Comparison of ENCODE assay signal across 12 cellular contexts in the genomic region with DNA sequence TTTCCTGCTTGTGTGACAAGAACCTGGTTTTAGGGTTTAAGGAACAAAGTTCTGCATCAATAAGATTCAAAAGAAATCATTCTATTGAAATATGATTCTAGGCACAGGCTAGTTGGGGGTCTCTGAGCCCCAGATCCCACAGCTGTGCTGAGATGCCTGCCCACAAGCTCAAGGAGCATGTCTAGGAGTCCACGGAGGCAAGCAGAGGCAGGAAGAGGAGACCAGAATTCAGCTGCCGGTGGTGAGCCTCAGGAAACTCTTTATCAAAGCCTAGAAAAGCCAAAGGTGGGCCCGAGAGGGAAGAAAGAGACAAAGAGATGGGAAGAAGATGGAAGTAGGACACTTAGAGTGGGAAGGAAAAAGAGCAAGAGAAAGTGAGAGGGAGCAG. TPM values are rescaled to one million over a fixed set of nuclear protein-coding genes. Genes with fewer than 3 reads are reported as not detected.
A peak's percentile ranks its signal among the peaks of the same experiment; 100 is the strongest.
DNase-seq lines count a peak whose midpoint lies in the region; ATAC-seq and TF ChIP-seq lines count a peak whose summit lies in the region.
"Had no signal": no experiment of that assay in that cellular context is flagged by ENCODE, and none has a peak within 500 bp of the region (broad histone marks: within the 10 kb centered on the region; RNA-seq: fewer than 3 reads in every experiment).

No MANE protein-coding gene starts in this region.

- POLR2A ChIA-PET in activated CD8-positive, alpha-beta T cell treated with anti-CD3 and anti-CD28 coated beads, Interleukin-2, amount 10 ng/mL, durations not matched to agents 7 days and 5 days (lab: Charles Lee) = interaction anchor here (1.1 to 2.1 kb wide), 4 partner anchors 12 to 40 kb away, joined by 3 to 5 read pairs (median 4); no protein-coding TSS in a partner anchor

- H3K4me1 Mint-ChIP-seq in activated CD4-positive, alpha-beta T cell treated with anti-CD3 and anti-CD28 coated beads, Interleukin-2, amount 10 ng/mL, durations not matched to agents 24 days and 14 days = peaks cover 23% of the 10 kb centered on the region
- H3K4me1 Mint-ChIP-seq in activated CD8-positive, alpha-beta T cell treated with anti-CD3 and anti-CD28 coated beads, Interleukin-2, amount 10 ng/mL, durations not matched to agents 7 days and 5 days (ENCODE audit: low read depth) = peaks cover 56% of the 10 kb centered on the region
- peaks cover 33 to 48% of the 10 kb centered on the region in 2 donors for H3K4me1 Mint-ChIP-seq in immature natural killer cell

- H3K9me3 Mint-ChIP-seq in activated CD4-positive, alpha-beta T cell treated with anti-CD3 and anti-CD28 coated beads, Interleukin-2, amount 10 ng/mL, durations not matched to agents 24 days and 14 days = no peaks in the 10 kb centered on the region
- no peaks in the 10 kb centered on the region for H3K9me3 Mint-ChIP-seq in activated CD8-positive, alpha-beta T cell treated with anti-CD3 and anti-CD28 coated beads, Interleukin-2, amount 10 ng/mL, durations not matched to agents 7 days and 5 days (ENCODE audit: insufficient read depth)
- no peaks in the 10 kb centered on the region for H3K9me3 Mint-ChIP-seq in immature natural killer cell
- H3K9me3 Mint-ChIP-seq: CD8-positive, alpha-beta memory T cell; stimulated activated naive B cell treated with anti-CD40 and anti-IgM and Interleukin-4, amounts not matched to agents 10 μg/mL and 1 μg/mL and 100 μg/mL, for 72 hours had no signal

- intact Hi-C loops in activated CD4-positive, alpha-beta T cell treated with anti-CD3 and anti-CD28 coated beads, Interleukin-2, amount 10 ng/mL, durations not matched to agents 24 days and 14 days (cut with micrococcal nuclease) = no loop called here

- H3K27me3 Mint-ChIP-seq in activated CD4-positive, alpha-beta T cell treated with anti-CD3 and anti-CD28 coated beads, Interleukin-2, amount 10 ng/mL, durations not matched to agents 24 days and 14 days = no peaks in the 10 kb centered on the region
- H3K27me3 Mint-ChIP-seq in activated CD8-positive, alpha-beta T cell treated with anti-CD3 and anti-CD28 coated beads, Interleukin-2, amount 10 ng/mL, durations not matched to agents 7 days and 5 days (ENCODE audit: low read depth) = no peaks in the 10 kb centered on the region
- H3K27me3 Mint-ChIP-seq in immature natural killer cell (ENCODE audit: low read depth in 3 of 3) = peaks cover 2 to 6% (median 6%) of the 10 kb centered on the region in 3 donors

- under 1% methylated on average over 3 of the region's 3 CpGs for WGBS in thymus

- no peak for TF ChIP-seq CTCF in GM13977 (IDR thresholded peaks at IDR 0.05; ENCODE audit: extremely low read depth, insufficient read depth, missing control alignments)

- in situ Hi-C loops in GM13977 (cut with MboI; ENCODE audit: low pct_unique_long_range_greater_than_20kb, low sequenced_read_pairs, unreplicated experiment) = no loop called here

- CTCF ChIA-PET in activated CD8-positive, alpha-beta T cell treated with anti-CD3 and anti-CD28 coated beads, Interleukin-2, amount 10 ng/mL, durations not matched to agents 7 days and 5 days (lab: Charles Lee) = interaction anchor here (0.8 to 8.4 kb wide), 6 partner anchors 12 to 244 kb away, joined by 3 to 77 read pairs (median 7); no protein-coding TSS in a partner anchor

- H3K4me3 ChIP-seq in thymus (ENCODE audit: low read length) = no peak overlapping the region

- no peaks in the 10 kb centered on the region for H3K36me3 Mint-ChIP-seq in activated CD4-positive, alpha-beta T cell treated with anti-CD3 and anti-CD28 coated beads, Interleukin-2, amount 10 ng/mL, durations not matched to agents 24 days and 14 days (ENCODE audit: low read depth)
- H3K36me3 Mint-ChIP-seq in activated CD8-positive, alpha-beta T cell treated with anti-CD3 and anti-CD28 coated beads, Interleukin-2, amount 10 ng/mL, durations not matched to agents 7 days and 5 days (ENCODE audit: low read depth) = no peaks in the 10 kb centered on the region
- H3K36me3 Mint-ChIP-seq in immature natural killer cell = no peaks in the 10 kb centered on the region
- H3K36me3 Mint-ChIP-seq: CD8-positive, alpha-beta memory T cell; stimulated activated naive B cell treated with anti-CD40 and anti-IgM and Interleukin-4, amounts not matched to agents 10 μg/mL and 1 μg/mL and 100 μg/mL, for 72 hours had no signal

- no peaks in the 10 kb centered on the region for H3K9me3 ChIP-seq in thymus (ENCODE audit: control insufficient read depth)

- no peak for ATAC-seq in activated CD8-positive, alpha-beta T cell treated with anti-CD3 and anti-CD28 coated beads, Interleukin-2, amount 10 ng/mL, durations not matched to agents 7 days and 5 days
- no peak for ATAC-seq in HG03045 (IDR thresholded peaks at IDR 0.05; ENCODE audit: unreplicated experiment)
- ATAC-seq: stimulated activated naive B cell treated with anti-CD40 and anti-IgM and Interleukin-4, amounts not matched to agents 10 μg/mL and 1 μg/mL and 100 μg/mL, for 72 hours had no signal

- no peak for DNase-seq in activated CD4-positive, alpha-beta T cell treated with anti-CD3 and anti-CD28 coated beads, Interleukin-2, amount 10 ng/mL, durations not matched to agents 24 days and 14 days
- no peak for DNase-seq in activated CD4-positive, alpha-beta T cell treated with anti-CD3 and anti-CD28 coated beads for 4 hours
- DNase-seq in activated CD8-positive, alpha-beta T cell treated with anti-CD3 and anti-CD28 coated beads, Interleukin-2, amount 10 ng/mL, durations not matched to agents 7 days and 5 days = no peak
- DNase-seq in immature natural killer cell (no peak), GM13977 (ENCODE audit: low spot score) (no peak)
- DNase-seq in activated CD4-positive, CD25-positive, alpha-beta regulatory T cell (lab: John Stamatoyannopoulos, UW) = no peak
- DNase-seq: glutamatergic neuron; NCI-H774; stimulated activated naive B cell treated with anti-CD40 and anti-IgM and Interleukin-4, amounts not matched to agents 10 μg/mL and 1 μg/mL and 100 μg/mL, for 72 hours had no signal

- H3K27ac Mint-ChIP-seq in activated CD4-positive, alpha-beta T cell treated with anti-CD3 and anti-CD28 coated beads, Interleukin-2, amount 10 ng/mL, durations not matched to agents 24 days and 14 days = peak overlapping the region; percentile 51
- H3K27ac Mint-ChIP-seq in activated CD8-positive, alpha-beta T cell treated with anti-CD3 and anti-CD28 coated beads, Interleukin-2, amount 10 ng/mL, durations not matched to agents 7 days and 5 days = peak overlapping the region; percentile 80
- no peak overlapping the region for H3K27ac Mint-ChIP-seq in immature natural killer cell
- H3K27ac Mint-ChIP-seq: stimulated activated naive B cell treated with anti-CD40 and anti-IgM and Interleukin-4, amounts not matched to agents 10 μg/mL and 1 μg/mL and 100 μg/mL, for 72 hours had no signal

- peak overlapping the region; percentile 16 for H3K4me3 Mint-ChIP-seq in activated CD4-positive, alpha-beta T cell treated with anti-CD3 and anti-CD28 coated beads, Interleukin-2, amount 10 ng/mL, durations not matched to agents 24 days and 14 days
- H3K4me3 Mint-ChIP-seq in activated CD8-positive, alpha-beta T cell treated with anti-CD3 and anti-CD28 coated beads, Interleukin-2, amount 10 ng/mL, durations not matched to agents 7 days and 5 days = peak overlapping the region; percentile 43
- peak overlapping the region; percentile 18 to 61 (median 53) for H3K4me3 Mint-ChIP-seq in immature natural killer cell
- H3K4me3 Mint-ChIP-seq: stimulated activated naive B cell treated with anti-CD40 and anti-IgM and Interleukin-4, amounts not matched to agents 10 μg/mL and 1 μg/mL and 100 μg/mL, for 72 hours had no signal

- H3K27me3 ChIP-seq in thymus (ENCODE audit: control insufficient read depth, insufficient read depth) = no peaks in the 10 kb centered on the region

- no peaks in the 10 kb centered on the region for H3K36me3 ChIP-seq in thymus (ENCODE audit: control insufficient read depth, insufficient read depth)

- peak overlapping the region; percentile 72 for H3K27ac ChIP-seq in thymus (ENCODE audit: low read depth)

- peaks cover 55% of the 10 kb centered on the region for H3K4me1 ChIP-seq in thymus (ENCODE audit: control insufficient read depth, insufficient read depth, low read length)

RNA-seq across cellular contexts. Expression of a gene that starts 40.7 kb away (rescaled TPM):
- 18.8 and 22.9 TPM in 2 replicates for total RNA-seq in activated CD4-positive, alpha-beta T cell treated with anti-CD3 and anti-CD28 coated beads, Interleukin-2, amount 10 ng/mL, durations not matched to agents 24 days and 14 days
- total RNA-seq in activated CD8-positive, alpha-beta T cell treated with anti-CD3 and anti-CD28 coated beads, Interleukin-2, amount 10 ng/mL, durations not matched to agents 7 days and 5 days = 1 to 10 TPM; 6.3 to 7.4 TPM
- polyA plus RNA-seq in immature natural killer cell = 1 to 10 TPM in 1 of 3 donors, under 1 TPM in 1, not detected in 1; 0.41 to 1.1 TPM
- polyA plus RNA-seq in thymus = 65.9 TPM

Comparison
In these comparisons a context has a peak if more than half of its experiments do, and no peak if none do; other contexts are left out.
1. H3K27ac Mint-ChIP-seq: peak in activated CD4-positive, alpha-beta T cell treated with anti-CD3 and anti-CD28 coated beads, Interleukin-2, amount 10 ng/mL, durations not matched to agents 24 days and 14 days (single experiment) and activated CD8-positive, alpha-beta T cell treated with anti-CD3 and anti-CD28 coated beads, Interleukin-2, amount 10 ng/mL, durations not matched to agents 7 days and 5 days (single experiment); none in immature natural killer cell (0 of 6).
2. Peak in every context shown above with its lines, with median percentiles within 50 percentile points of each other: H3K4me3 Mint-ChIP-seq.